ENCODE assay signal across 9 cellular contexts in the genomic region with DNA sequence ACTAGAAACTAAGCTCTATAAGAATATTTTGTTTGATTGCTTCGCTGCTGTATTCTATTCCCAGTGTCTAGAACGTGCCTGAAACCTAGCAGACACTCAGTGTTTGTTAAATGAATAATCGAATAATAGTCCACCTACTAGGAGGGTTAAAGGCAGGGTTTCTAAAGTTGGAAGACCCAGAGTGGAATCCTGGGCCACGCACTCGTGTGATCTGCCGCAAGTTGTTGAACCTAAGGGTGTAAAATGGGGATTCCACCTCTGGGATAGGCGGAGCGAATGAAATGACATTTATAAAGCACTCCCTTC. TPM values are rescaled to one million over a fixed set of nuclear protein-coding genes. Genes with fewer than 3 reads are reported as not detected.
DNase-seq lines count a peak whose midpoint lies in the region; ATAC-seq and TF ChIP-seq lines count a peak whose summit lies in the region.
"Had no signal": no experiment of that assay in that cellular context is flagged by ENCODE, and none has a peak within 500 bp of the region (broad histone marks: within the 10 kb centered on the region; RNA-seq: fewer than 3 reads in every experiment).

No MANE protein-coding gene starts in this region.

- peak overlapping the region; percentile 0 for H2AFZ ChIP-seq in hepatocyte

- 10% methylated on average over 8 of the region's 8 CpGs for WGBS in hepatocyte (ENCODE audit: low lambda C conversion rate, missing lambda C conversion rate)
- 5 to 11% (median 7%) methylated on average over 8 of the region's 8 CpGs for WGBS in stomach, 5 donors

- CTCF ChIA-PET in WTC11 (lab: Charles Lee) = interaction anchor here (0.9 to 2.1 kb wide), 6 partner anchors 21 to 94 kb away, joined by 3 to 16 read pairs (median 4); no protein-coding TSS in a partner anchor

- no peaks in the 10 kb centered on the region for H3K4me1 ChIP-seq in hepatocyte (ENCODE audit: insufficient read depth)
- peaks cover 30 to 47% (median 46%) of the 10 kb centered on the region in 4 donors for H3K4me1 ChIP-seq in stomach

- no peak for TF ChIP-seq EP300 in stomach (IDR thresholded peaks at IDR 0.05)

- H3K4me2 ChIP-seq in hepatocyte = peak overlapping the region; percentile 68

- peak overlapping the region; percentile 97 for H3K4me3 Mint-ChIP-seq in T-helper 2 cell treated with Interferon-gamma antibody and Interleukin-4, amounts not matched to agents 5 μg/mL and 100 μg/mL, for 36 hours
- H3K4me3 Mint-ChIP-seq in WTC11 = peak overlapping the region; percentile 91

- intact Hi-C loops in stomach (cut with DNase I; ENCODE audit: low total_unique reads) = no loop called here

- H3K4me3 ChIP-seq in hepatocyte (no peak overlapping the region), stomach (peak overlapping the region; percentile 22 to 93 (median 29))

- no peaks in the 10 kb centered on the region for H3K9me3 ChIP-seq in hepatocyte (ENCODE audit: low read depth)
- no peaks in the 10 kb centered on the region for H3K9me3 ChIP-seq in stomach
- H3K9me3 ChIP-seq: prostate gland had no signal

- H3K27me3 Mint-ChIP-seq in T-helper 2 cell treated with Interferon-gamma antibody and Interleukin-4, amounts not matched to agents 5 μg/mL and 100 μg/mL, for 36 hours (ENCODE audit: low read depth) = no peaks in the 10 kb centered on the region
- peaks cover 27% of the 10 kb centered on the region for H3K27me3 Mint-ChIP-seq in WTC11 (ENCODE audit: low read depth)

- peaks cover 30% of the 10 kb centered on the region for H3K79me2 ChIP-seq in hepatocyte

- no peaks in the 10 kb centered on the region for H3K36me3 ChIP-seq in hepatocyte (replicated peaks; ENCODE audit: insufficient read depth, low read depth)
- no peaks in the 10 kb centered on the region for H3K36me3 ChIP-seq in stomach
- H3K36me3 ChIP-seq: prostate gland had no signal

- POLR2A ChIA-PET in WTC11 (lab: Charles Lee) = interaction anchor here (1.0 to 1.6 kb wide), 4 partner anchors 33 to 168 kb away, joined by 3 to 7 read pairs (median 4); partner anchors contain the start of genes FBXO24, LRCH4, POP7 and TSC22D4

- no peaks in the 10 kb centered on the region for H3K9me2 ChIP-seq in hepatocyte (replicated peaks; ENCODE audit: insufficient read depth)

- H4K20me1 ChIP-seq in hepatocyte (ENCODE audit: insufficient read depth, poor library complexity, severe bottlenecking) = no peaks in the 10 kb centered on the region

- DNase-seq in T-helper 2 cell treated with Interferon-gamma antibody and Interleukin-4, amounts not matched to agents 5 μg/mL and 100 μg/mL, for 36 hours (ENCODE audit: low spot score) = no peak
- DNase-seq in T-helper 2 cell (no peak), WTC11 (ENCODE audit: low spot score) (no peak), hepatocyte (ENCODE audit: low spot score) (no peak), stomach (no peak), erythroblast (lab: John Stamatoyannopoulos, UW) (no peak), cortex of kidney (lab: John Stamatoyannopoulos, UW) (no peak), pons (ENCODE audit: low spot score) (no peak)

- peaks cover 7% of the 10 kb centered on the region for H3K36me3 Mint-ChIP-seq in T-helper 2 cell treated with Interferon-gamma antibody and Interleukin-4, amounts not matched to agents 5 μg/mL and 100 μg/mL, for 36 hours (ENCODE audit: low read depth)
- H3K36me3 Mint-ChIP-seq in WTC11 = no peaks in the 10 kb centered on the region

- TF ChIP-seq POLR2A in stomach (IDR thresholded peaks at IDR 0.05) = no peak
- TF ChIP-seq POLR2A in erythroblast (IDR thresholded peaks at IDR 0.05; ENCODE audit: low read length) = no peak

- ATAC-seq in WTC11 = no peak

- H3K27me3 ChIP-seq in hepatocyte = no peaks in the 10 kb centered on the region
- no peaks in the 10 kb centered on the region for H3K27me3 ChIP-seq in stomach

- H3K4me1 Mint-ChIP-seq in T-helper 2 cell treated with Interferon-gamma antibody and Interleukin-4, amounts not matched to agents 5 μg/mL and 100 μg/mL, for 36 hours (ENCODE audit: low read depth) = peaks cover 32% of the 10 kb centered on the region
- peaks cover 38% of the 10 kb centered on the region for H3K4me1 Mint-ChIP-seq in WTC11

- H3K27ac Mint-ChIP-seq in T-helper 2 cell treated with Interferon-gamma antibody and Interleukin-4, amounts not matched to agents 5 μg/mL and 100 μg/mL, for 36 hours = peak overlapping the region; percentile 87
- peak overlapping the region; percentile 94 for H3K27ac Mint-ChIP-seq in WTC11

- peak overlapping the region; percentile 10 for H3K27ac ChIP-seq in hepatocyte
- peak overlapping the region in 4 of 5 donors; percentile 74 to 84 (median 80) for H3K27ac ChIP-seq in stomach

- TF ChIP-seq CTCF in WTC11 (IDR thresholded peaks at IDR 0.05) = no peak
- TF ChIP-seq CTCF in hepatocyte (IDR thresholded peaks at IDR 0.05; ENCODE audit: poor library complexity) = no peak
- no peak for TF ChIP-seq CTCF in stomach (IDR thresholded peaks at IDR 0.05)

- H3K9me3 Mint-ChIP-seq in T-helper 2 cell treated with Interferon-gamma antibody and Interleukin-4, amounts not matched to agents 5 μg/mL and 100 μg/mL, for 36 hours = no peaks in the 10 kb centered on the region
- H3K9me3 Mint-ChIP-seq in WTC11 = no peaks in the 10 kb centered on the region

TF ChIP-seq in WTC11, 78 proteins besides CTCF, POLR2A, EP300 and RAD21 (continues in another document):
- TF ChIP-seq, protein P1, sequence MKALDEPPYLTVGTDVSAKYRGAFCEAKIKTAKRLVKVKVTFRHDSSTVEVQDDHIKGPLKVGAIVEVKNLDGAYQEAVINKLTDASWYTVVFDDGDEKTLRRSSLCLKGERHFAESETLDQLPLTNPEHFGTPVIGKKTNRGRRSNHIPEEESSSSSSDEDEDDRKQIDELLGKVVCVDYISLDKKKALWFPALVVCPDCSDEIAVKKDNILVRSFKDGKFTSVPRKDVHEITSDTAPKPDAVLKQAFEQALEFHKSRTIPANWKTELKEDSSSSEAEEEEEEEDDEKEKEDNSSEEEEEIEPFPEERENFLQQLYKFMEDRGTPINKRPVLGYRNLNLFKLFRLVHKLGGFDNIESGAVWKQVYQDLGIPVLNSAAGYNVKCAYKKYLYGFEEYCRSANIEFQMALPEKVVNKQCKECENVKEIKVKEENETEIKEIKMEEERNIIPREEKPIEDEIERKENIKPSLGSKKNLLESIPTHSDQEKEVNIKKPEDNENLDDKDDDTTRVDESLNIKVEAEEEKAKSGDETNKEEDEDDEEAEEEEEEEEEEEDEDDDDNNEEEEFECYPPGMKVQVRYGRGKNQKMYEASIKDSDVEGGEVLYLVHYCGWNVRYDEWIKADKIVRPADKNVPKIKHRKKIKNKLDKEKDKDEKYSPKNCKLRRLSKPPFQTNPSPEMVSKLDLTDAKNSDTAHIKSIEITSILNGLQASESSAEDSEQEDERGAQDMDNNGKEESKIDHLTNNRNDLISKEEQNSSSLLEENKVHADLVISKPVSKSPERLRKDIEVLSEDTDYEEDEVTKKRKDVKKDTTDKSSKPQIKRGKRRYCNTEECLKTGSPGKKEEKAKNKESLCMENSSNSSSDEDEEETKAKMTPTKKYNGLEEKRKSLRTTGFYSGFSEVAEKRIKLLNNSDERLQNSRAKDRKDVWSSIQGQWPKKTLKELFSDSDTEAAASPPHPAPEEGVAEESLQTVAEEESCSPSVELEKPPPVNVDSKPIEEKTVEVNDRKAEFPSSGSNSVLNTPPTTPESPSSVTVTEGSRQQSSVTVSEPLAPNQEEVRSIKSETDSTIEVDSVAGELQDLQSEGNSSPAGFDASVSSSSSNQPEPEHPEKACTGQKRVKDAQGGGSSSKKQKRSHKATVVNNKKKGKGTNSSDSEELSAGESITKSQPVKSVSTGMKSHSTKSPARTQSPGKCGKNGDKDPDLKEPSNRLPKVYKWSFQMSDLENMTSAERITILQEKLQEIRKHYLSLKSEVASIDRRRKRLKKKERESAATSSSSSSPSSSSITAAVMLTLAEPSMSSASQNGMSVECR (CRISPR knock-in tag; IDR thresholded peaks at IDR 0.05; ENCODE audit: borderline replicate concordance) = 0 out of 2 replicates have a peak, but pooled peaks have one; percentile 18
- no peak for TF ChIP-seq RORB (CRISPR knock-in tag; IDR thresholded peaks at IDR 0.05)
- TF ChIP-seq, protein P2, sequence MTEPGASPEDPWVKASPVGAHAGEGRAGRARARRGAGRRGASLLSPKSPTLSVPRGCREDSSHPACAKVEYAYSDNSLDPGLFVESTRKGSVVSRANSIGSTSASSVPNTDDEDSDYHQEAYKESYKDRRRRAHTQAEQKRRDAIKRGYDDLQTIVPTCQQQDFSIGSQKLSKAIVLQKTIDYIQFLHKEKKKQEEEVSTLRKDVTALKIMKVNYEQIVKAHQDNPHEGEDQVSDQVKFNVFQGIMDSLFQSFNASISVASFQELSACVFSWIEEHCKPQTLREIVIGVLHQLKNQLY (CRISPR knock-in tag; IDR thresholded peaks at IDR 0.05) = no peak

RNA-seq across cellular contexts. Expression of gene AGFG2, which starts 0.7 kb away (rescaled TPM):
- 6.4 to 7.4 TPM (median 7.4 TPM) in 3 replicates for total RNA-seq in WTC11 (2021)
- total RNA-seq in hepatocyte = 32.8 and 38.6 TPM in 2 replicates
- 33.3 and 53.7 TPM in 2 replicates for polyA plus RNA-seq in hepatocyte
- total RNA-seq in stomach = 100 to 1,000 TPM in 1 of 5 donors, 10 to 100 TPM in 3, 1 to 10 TPM in 1; 8.4 to 154 (median 16.4) TPM
- polyA plus RNA-seq in stomach = 10 to 100 TPM in 2 of 3 donors, 1 to 10 TPM in 1; 7.9 to 11.0 (median 10.2) TPM

RNA-seq across cellular contexts. Expression of gene SAP25, which starts 35.4 kb away (rescaled TPM):
- total RNA-seq in WTC11 (2021) (9.3 to 11.7 TPM (median 9.7 TPM) in 3 replicates), hepatocyte (not detected in 2 replicates), stomach (1 to 10 TPM in 1 of 5 donors, under 1 TPM in 1, not detected in 3; 0.92 to 1.8 TPM)
- polyA plus RNA-seq in hepatocyte (1.8 and 4.0 TPM in 2 replicates), stomach (1 to 10 TPM; 1.4 to 4.7 (median 2.3) TPM)

RNA-seq across cellular contexts. Expression of gene LRCH4, which starts 47.6 kb away (rescaled TPM):
- total RNA-seq in WTC11 (2021) (52.0 to 59.6 TPM (median 56.7 TPM) in 3 replicates), hepatocyte (34.0 and 40.3 TPM in 2 replicates), stomach (100 to 1,000 TPM in 3 of 5 donors, 10 to 100 TPM in 2; 23.7 to 263 (median 154) TPM)
- polyA plus RNA-seq in hepatocyte (105 and 129 TPM in 2 replicates), stomach (10 to 100 TPM; 23.5 to 39.5 (median 26.0) TPM)

RNA-seq across cellular contexts. Expression of gene FBXO24, which starts 47.8 kb away (rescaled TPM):
- total RNA-seq in WTC11 (2021) (0.70 to 1.3 TPM (median 0.94 TPM) in 3 replicates), hepatocyte (1.1 and 1.4 TPM in 2 replicates), stomach (under 1 TPM in 3 of 5 donors, not detected in 2; 0.37 to 0.45 (median 0.43) TPM)
- polyA plus RNA-seq in hepatocyte (0.49 and 1.6 TPM in 2 replicates), stomach (under 1 TPM in 2 of 3 donors, not detected in 1; 0.44 to 0.88 TPM)

RNA-seq across cellular contexts. Expression of gene NYAP1, which starts 54.6 kb away (rescaled TPM):
- total RNA-seq in WTC11 (2021) (6.2 to 7.6 TPM (median 6.7 TPM) in 3 replicates), hepatocyte (1.6 and 2.4 TPM in 2 replicates), stomach (under 1 TPM in 1 of 5 donors, not detected in 4; 0.73 TPM)
- polyA plus RNA-seq in hepatocyte (0.68 TPM in 1 of 2 replicates, not detected in the other), stomach (under 1 TPM in 2 of 3 donors, not detected in 1; 0.48 to 0.75 TPM)
